Comparison of ENCODE assay signal across 14 cellular contexts in genomic region chr1:20080441-20081330, GRCh38. TPM values are rescaled to one million over a fixed set of nuclear protein-coding genes. Genes with fewer than 3 reads are reported as not detected.
DNase-seq lines count a peak whose midpoint lies in the region; ATAC-seq and TF ChIP-seq lines count a peak whose summit lies in the region.
"Had no signal": no experiment of that assay in that cellular context is flagged by ENCODE, and none has a peak within 500 bp of the region (broad histone marks: within the 10 kb centered on the region; RNA-seq: fewer than 3 reads in every experiment).

No MANE protein-coding gene starts in this region.

- H3K27me3 Mint-ChIP-seq in activated CD8-positive, alpha-beta T cell treated with anti-CD3 and anti-CD28 coated beads, Interleukin-2, amount 10 ng/mL, durations not matched to agents 7 days and 5 days (ENCODE audit: low read depth) = peaks cover 59% of the 10 kb centered on the region

- peaks cover 30% of the 10 kb centered on the region for H3K4me1 Mint-ChIP-seq in activated CD8-positive, alpha-beta T cell treated with anti-CD3 and anti-CD28 coated beads, Interleukin-2, amount 10 ng/mL, durations not matched to agents 7 days and 5 days (ENCODE audit: low read depth)

- H3K79me2 ChIP-seq in Loucy (ENCODE audit: insufficient read depth, low read length) = no peaks in the 10 kb centered on the region

- no peaks in the 10 kb centered on the region for H3K9me2 ChIP-seq in Loucy (replicated peaks; ENCODE audit: low read depth, low read length)

- WGBS in spleen, 5 donors = 30 to 33% (median 32%) methylated on average over 20 of the region's 20 CpGs

- H3K4me2 ChIP-seq in Loucy (ENCODE audit: low read depth, low read length, poor library complexity, severe bottlenecking) = peak overlapping the region; percentile 54

- peak; percentile 91 for ATAC-seq in activated CD8-positive, alpha-beta T cell treated with anti-CD3 and anti-CD28 coated beads, Interleukin-2, amount 10 ng/mL, durations not matched to agents 7 days and 5 days

- H3K9me3 Mint-ChIP-seq in activated CD8-positive, alpha-beta T cell treated with anti-CD3 and anti-CD28 coated beads, Interleukin-2, amount 10 ng/mL, durations not matched to agents 7 days and 5 days (ENCODE audit: insufficient read depth) = no peaks in the 10 kb centered on the region

- CTCF ChIA-PET in activated CD8-positive, alpha-beta T cell treated with anti-CD3 and anti-CD28 coated beads, Interleukin-2, amount 10 ng/mL, durations not matched to agents 7 days and 5 days (lab: Charles Lee) = interaction anchor here (0.9 to 1.2 kb wide), 2 partner anchors 21 to 163 kb away, joined by 4 to 5 read pairs; no protein-coding TSS in a partner anchor

- peak overlapping the region; percentile 25 for H3K9ac ChIP-seq in Loucy (ENCODE audit: low read depth, low read length, poor library complexity, severe bottlenecking)

- H3K4me3 Mint-ChIP-seq in activated CD8-positive, alpha-beta T cell treated with anti-CD3 and anti-CD28 coated beads, Interleukin-2, amount 10 ng/mL, durations not matched to agents 7 days and 5 days = peak overlapping the region; percentile 42

- no peaks in the 10 kb centered on the region for H4K20me1 ChIP-seq in Loucy (ENCODE audit: insufficient read depth, low read length, poor library complexity, severe bottlenecking)

- intact Hi-C loops in spleen (cut with DNase I; ENCODE audit: low total_unique reads) = no loop called here

- H3K4me3 ChIP-seq in Loucy (ENCODE audit: low read length, poor library complexity, severe bottlenecking) (peak overlapping the region; percentile 22), spleen (peak overlapping the region in 1 of 8 donors; percentile 12)
- H3K4me3 ChIP-seq: cardiac muscle cell, SK-N-MC had no signal

- peak overlapping the region in 1 of 8 donors; percentile 2 for H3K27ac ChIP-seq in spleen
- H3K27ac ChIP-seq: cardiac muscle cell, SK-N-MC had no signal

- no peaks in the 10 kb centered on the region for H3K36me3 ChIP-seq in Loucy (ENCODE audit: insufficient read depth, low read length)
- H3K36me3 ChIP-seq in spleen = no peaks in the 10 kb centered on the region
- H3K36me3 ChIP-seq: cardiac muscle cell had no signal

- H3K27me3 ChIP-seq in Loucy (ENCODE audit: insufficient read depth, low read length, poor library complexity, severe bottlenecking) (no peaks in the 10 kb centered on the region), spleen (replicated peaks in 1 of 7) (peaks cover 0 to 19% (median 0%) of the 10 kb centered on the region in 7 donors)
- H3K27me3 ChIP-seq: cardiac muscle cell had no signal

- H3K9me3 ChIP-seq in Loucy (ENCODE audit: insufficient read depth, low read depth, low read length) (no peaks in the 10 kb centered on the region), spleen (no peaks in the 10 kb centered on the region)

- TF ChIP-seq POLR2A in spleen (IDR thresholded peaks at IDR 0.05) = no peak

- H3K27ac Mint-ChIP-seq in activated CD8-positive, alpha-beta T cell treated with anti-CD3 and anti-CD28 coated beads, Interleukin-2, amount 10 ng/mL, durations not matched to agents 7 days and 5 days = peak overlapping the region; percentile 26

- TF ChIP-seq CTCF in Loucy (conservative IDR thresholded peaks at IDR 0.05; ENCODE audit: low read length) (no peak; the same call in 1 of the 2 replicates), spleen (IDR thresholded peaks at IDR 0.05 in 8 of 11, conservative IDR thresholded peaks at IDR 0.05 in 3 of 11) (peak in 2 of 11 experiments; percentile 18 to 29)

- H3K36me3 Mint-ChIP-seq in activated CD8-positive, alpha-beta T cell treated with anti-CD3 and anti-CD28 coated beads, Interleukin-2, amount 10 ng/mL, durations not matched to agents 7 days and 5 days (ENCODE audit: low read depth) = no peaks in the 10 kb centered on the region

- peak overlapping the region; percentile 54; the same call in 1 of the 2 replicates for H2AFZ ChIP-seq in Loucy (ENCODE audit: low read length)

- POLR2A ChIA-PET in activated CD8-positive, alpha-beta T cell treated with anti-CD3 and anti-CD28 coated beads, Interleukin-2, amount 10 ng/mL, durations not matched to agents 7 days and 5 days (lab: Charles Lee) = no interaction called here

- no peaks in the 10 kb centered on the region for H3F3A ChIP-seq in Loucy (ENCODE audit: low read depth)

- H3K4me1 ChIP-seq in Loucy (ENCODE audit: insufficient read depth, low read length, poor library complexity, severe bottlenecking) = peaks cover 21% of the 10 kb centered on the region
- H3K4me1 ChIP-seq in spleen = peaks cover 6 to 55% (median 25%) of the 10 kb centered on the region in 6 donors

- peak; percentile 6 for DNase-seq in activated CD4-positive, alpha-beta T cell treated with anti-CD3 and anti-CD28 coated beads for 48 hours
- no peak for DNase-seq in activated CD4-positive, alpha-beta T cell treated with anti-CD3 and anti-CD28 coated beads, Interleukin-2, amount 50 U/mL, for 4 hours
- peak; percentile 64 for DNase-seq in activated CD8-positive, alpha-beta T cell treated with anti-CD3 and anti-CD28 coated beads, Interleukin-2, amount 10 ng/mL, durations not matched to agents 7 days and 5 days
- DNase-seq in spleen = peak; percentile 82
- DNase-seq in DMS 273 treated with DMSO at 0.1 percent for 48 hours (lab: John Stamatoyannopoulos, UW) = no peak
- no peak for DNase-seq in HT-29 (ENCODE audit: low spot score)
- no peak for DNase-seq in stimulated activated CD4-positive, alpha-beta T cell treated with anti-CD3 and anti-CD28 coated beads, Interleukin-4, amount 100 ng/mL, for 1 hour
- DNase-seq: activated T-cell treated with anti-CD3 and anti-CD28 coated beads, Interleukin-2, amount 50 U/mL, for 48 hours; NCI-H1694 had no signal

RNA-seq across cellular contexts. Expression of gene PLA2G5, which starts 10.7 kb away (rescaled TPM):
- total RNA-seq in activated CD8-positive, alpha-beta T cell treated with anti-CD3 and anti-CD28 coated beads, Interleukin-2, amount 10 ng/mL, durations not matched to agents 7 days and 5 days = not detected
- 1 to 10 TPM in 2 of 7 donors, under 1 TPM in 2, not detected in 3; 0.34 to 1.1 (median 0.89) TPM for total RNA-seq in spleen
- polyA plus RNA-seq in spleen = 1 to 10 TPM in 1 of 3 donors, under 1 TPM in 2; 0.83 to 2.0 (median 0.89) TPM
- not detected in 2 replicates for total RNA-seq in HT-29 (2014; rRNA removed; shearing (Covaris generic))
- total RNA-seq: cardiac muscle cell, G401, mononuclear cell had no signal
- polyA plus RNA-seq: cardiac muscle cell had no signal

RNA-seq across cellular contexts. Expression of gene PLA2G2D, which starts 38.6 kb away (rescaled TPM):
- not detected for total RNA-seq in activated CD8-positive, alpha-beta T cell treated with anti-CD3 and anti-CD28 coated beads, Interleukin-2, amount 10 ng/mL, durations not matched to agents 7 days and 5 days
- total RNA-seq in spleen = 10 to 100 TPM in 1 of 7 donors, 1 to 10 TPM in 5, under 1 TPM in 1; 0.92 to 17.4 (median 5.9) TPM
- 10 to 100 TPM in 2 of 3 donors, 1 to 10 TPM in 1; 5.7 to 28.7 (median 10.6) TPM for polyA plus RNA-seq in spleen
- not detected in 2 replicates for total RNA-seq in HT-29 (2014; rRNA removed; shearing (Covaris generic))
- total RNA-seq: cardiac muscle cell, G401, mononuclear cell had no signal
- polyA plus RNA-seq: cardiac muscle cell had no signal

RNA-seq across cellular contexts. Expression of gene PLA2G2F, which starts 58.4 kb away (rescaled TPM):
- total RNA-seq in activated CD8-positive, alpha-beta T cell treated with anti-CD3 and anti-CD28 coated beads, Interleukin-2, amount 10 ng/mL, durations not matched to agents 7 days and 5 days = not detected
- total RNA-seq in spleen = not detected
- polyA plus RNA-seq in spleen = not detected
- 0.41 and 1.7 TPM in 2 replicates for total RNA-seq in HT-29 (2014; rRNA removed; shearing (Covaris generic))
- total RNA-seq: cardiac muscle cell, G401, mononuclear cell had no signal
- polyA plus RNA-seq: cardiac muscle cell had no signal

Comparison
In these comparisons a context has a peak if more than half of its experiments do, and no peak if none do; other contexts are left out.
1. DNase-seq: peak in activated CD4-positive, alpha-beta T cell treated with anti-CD3 and anti-CD28 coated beads for 48 hours (single experiment), activated CD8-positive, alpha-beta T cell treated with anti-CD3 and anti-CD28 coated beads, Interleukin-2, amount 10 ng/mL, durations not matched to agents 7 days and 5 days (single experiment) and spleen (single experiment); none in activated CD4-positive, alpha-beta T cell treated with anti-CD3 and anti-CD28 coated beads, Interleukin-2, amount 50 U/mL, for 4 hours (0 of 2), DMS 273 treated with DMSO at 0.1 percent for 48 hours (single experiment), HT-29 (single experiment) and stimulated activated CD4-positive, alpha-beta T cell treated with anti-CD3 and anti-CD28 coated beads, Interleukin-4, amount 100 ng/mL, for 1 hour (single experiment).